ENCODE assay signal across 11 cellular contexts in the genomic region with DNA sequence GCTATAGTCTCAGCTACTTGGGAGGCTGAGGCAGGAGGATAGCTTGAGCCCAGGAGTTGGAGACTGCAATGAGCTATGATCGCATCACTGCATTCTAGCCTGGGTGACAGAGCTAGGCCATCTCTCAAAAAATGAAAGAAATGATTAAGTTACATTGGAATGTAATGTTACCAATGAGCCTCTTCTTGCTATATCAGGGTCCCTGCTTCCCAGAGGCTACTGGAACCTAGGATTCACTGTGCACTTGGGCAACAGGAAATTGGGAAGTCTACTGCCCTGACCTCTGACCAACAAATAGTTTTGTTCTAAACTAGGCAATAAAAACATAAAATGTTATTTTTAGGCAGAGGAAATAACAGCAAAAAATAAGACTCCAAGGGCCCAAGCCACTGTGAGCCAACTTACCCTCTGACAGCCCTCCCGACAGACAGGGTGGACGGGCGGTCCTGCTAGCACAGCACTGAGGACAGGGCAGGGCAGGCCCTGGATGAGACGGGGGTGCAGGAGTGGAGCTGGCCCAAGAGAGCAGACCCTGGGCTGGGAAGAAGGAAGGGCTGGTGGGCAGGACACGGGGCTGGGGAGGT. TPM values are rescaled to one million over a fixed set of nuclear protein-coding genes. Genes with fewer than 3 reads are reported as not detected.
DNase-seq lines count a peak whose midpoint lies in the region; ATAC-seq and TF ChIP-seq lines count a peak whose summit lies in the region.
"Had no signal": no experiment of that assay in that cellular context is flagged by ENCODE, and none has a peak within 500 bp of the region (broad histone marks: within the 10 kb centered on the region; RNA-seq: fewer than 3 reads in every experiment).

No MANE protein-coding gene starts in this region.

- no TSS peak for BruUV-seq in OCI-LY7 (replicated peaks; lab: Mats Ljungman, UMichigan)

- peaks cover 36% of the 10 kb centered on the region for H3K36me3 Mint-ChIP-seq in activated CD8-positive, alpha-beta T cell treated with anti-CD3 and anti-CD28 coated beads, Interleukin-2, amount 10 ng/mL, durations not matched to agents 7 days and 5 days (ENCODE audit: low read depth)
- peaks cover 54% of the 10 kb centered on the region for H3K36me3 Mint-ChIP-seq in activated CD8-positive, alpha-beta T cell treated with anti-CD3 and anti-CD28 coated beads for 36 hours (ENCODE audit: low read depth)

- H2AFZ ChIP-seq in OCI-LY7 (ENCODE audit: low read length), result no peak overlapping the region

- WGBS in prostate gland, result 85% methylated on average over 6 of the region's 6 CpGs

- H3K4me2 ChIP-seq in OCI-LY7 (ENCODE audit: low read length), result no peak overlapping the region
- H3K4me2 ChIP-seq: KMS-11 had no signal

- POLR2A ChIA-PET in activated CD8-positive, alpha-beta T cell treated with anti-CD3 and anti-CD28 coated beads, Interleukin-2, amount 10 ng/mL, durations not matched to agents 7 days and 5 days (lab: Charles Lee), result interaction anchor here (0.6 to 1.5 kb wide), 5 partner anchors 9 to 72 kb away, joined by 3 to 7 read pairs (median 3); a partner anchor contains a TSS
- POLR2A ChIA-PET in activated CD8-positive, alpha-beta T cell treated with anti-CD3 and anti-CD28 coated beads for 36 hours (lab: Charles Lee), result interaction anchor here (1.2 to 10.0 kb wide), 4 partner anchors 10 to 80 kb away, joined by 3 to 257 read pairs (median 9); no protein-coding TSS in a partner anchor
- POLR2A ChIA-PET in OCI-LY7 (lab: Charles Lee), result interaction anchor here (1.3 kb wide), 1 partner anchor 13 kb away, joined by 3 read pairs; no protein-coding TSS in a partner anchor

- H3K27ac ChIP-seq in prostate gland (no peak overlapping the region), OCI-LY7 (ENCODE audit: low read depth, low read length, poor library complexity, severe bottlenecking) (no peak overlapping the region)
- H3K27ac ChIP-seq: KMS-11 had no signal

- CTCF ChIA-PET in activated CD8-positive, alpha-beta T cell treated with anti-CD3 and anti-CD28 coated beads, Interleukin-2, amount 10 ng/mL, durations not matched to agents 7 days and 5 days (lab: Charles Lee), result interaction anchor here (0.9 to 2.1 kb wide), 2 partner anchors 13 to 127 kb away, joined by 3 to 9 read pairs; no protein-coding TSS in a partner anchor
- CTCF ChIA-PET in activated CD8-positive, alpha-beta T cell treated with anti-CD3 and anti-CD28 coated beads for 36 hours (lab: Charles Lee), result interaction anchor here (0.8 to 2.6 kb wide), 5 partner anchors 10 to 127 kb away, joined by 3 to 7 read pairs (median 4); no protein-coding TSS in a partner anchor
- CTCF ChIA-PET in OCI-LY7 (lab: Charles Lee; ENCODE audit: unreplicated experiment), result no interaction called here

- H3K4me1 ChIP-seq in prostate gland (replicated peaks), result peaks cover 4% of the 10 kb centered on the region
- H3K4me1 ChIP-seq in OCI-LY7 (ENCODE audit: insufficient read depth, low read length, poor library complexity, severe bottlenecking), result peaks cover 22% of the 10 kb centered on the region

- H3K4me3 ChIP-seq in prostate gland, result no peak overlapping the region
- H3K4me3 ChIP-seq in OCI-LY7 (ENCODE audit: low read depth, low read length, poor library complexity, severe bottlenecking), result no peak overlapping the region

- TF ChIP-seq POLR2A in prostate gland (IDR thresholded peaks at IDR 0.05), result no peak

- H3K27me3 Mint-ChIP-seq in activated CD8-positive, alpha-beta T cell treated with anti-CD3 and anti-CD28 coated beads, Interleukin-2, amount 10 ng/mL, durations not matched to agents 7 days and 5 days (ENCODE audit: low read depth), result no peaks in the 10 kb centered on the region
- no peaks in the 10 kb centered on the region for H3K27me3 Mint-ChIP-seq in activated CD8-positive, alpha-beta T cell treated with anti-CD3 and anti-CD28 coated beads for 36 hours

- intact Hi-C loops in activated CD8-positive, alpha-beta T cell treated with anti-CD3 and anti-CD28 coated beads for 36 hours (cut with micrococcal nuclease), result no loop called here
- intact Hi-C loops in prostate gland (cut with DNase I), result loop anchor here (5.0 kb wide), 2 partner anchors 76 to 91 kb away; no protein-coding TSS in a partner anchor
- intact Hi-C loops in OCI-LY7 (cut with micrococcal nuclease; ENCODE audit: unreplicated experiment), result no loop called here

- DNase-seq in activated CD8-positive, alpha-beta T cell treated with anti-CD3 and anti-CD28 coated beads, Interleukin-2, amount 10 ng/mL, durations not matched to agents 7 days and 5 days, result no peak
- no peak for DNase-seq in activated CD8-positive, alpha-beta T cell treated with anti-CD3 and anti-CD28 coated beads for 36 hours
- peak; percentile 9 to 14 for DNase-seq in activated T-cell treated with anti-CD3 and anti-CD28 coated beads, Interleukin-2, amount 50 U/mL, for 48 hours
- DNase-seq in kidney tubule cell (ENCODE audit: low spot score) (peak; percentile 70), stromal cell of bone marrow (ENCODE audit: low read depth) (peak; percentile 46), prostate gland (ENCODE audit: low spot score) (no peak), OCI-LY7 (ENCODE audit: low spot score) (no peak)
- DNase-seq: BE2C had no signal

- peak overlapping the region; percentile 18 for H3K27ac Mint-ChIP-seq in activated CD8-positive, alpha-beta T cell treated with anti-CD3 and anti-CD28 coated beads, Interleukin-2, amount 10 ng/mL, durations not matched to agents 7 days and 5 days
- H3K27ac Mint-ChIP-seq in activated CD8-positive, alpha-beta T cell treated with anti-CD3 and anti-CD28 coated beads for 36 hours, result no peak overlapping the region

- TF ChIP-seq CTCF in activated CD8-positive, alpha-beta T cell treated with anti-CD3 and anti-CD28 coated beads for 36 hours (IDR thresholded peaks at IDR 0.05), result no peak
- TF ChIP-seq CTCF in prostate gland (IDR thresholded peaks at IDR 0.05) (no peak), OCI-LY7 (conservative IDR thresholded peaks at IDR 0.05; ENCODE audit: low read length) (no peak)

- H3K79me2 ChIP-seq in OCI-LY7 (ENCODE audit: insufficient read depth, low read depth, low read length), result no peaks in the 10 kb centered on the region

- no peaks in the 10 kb centered on the region for H3K27me3 ChIP-seq in prostate gland (replicated peaks; ENCODE audit: insufficient read depth)
- H3K27me3 ChIP-seq: BE2C had no signal

- H3K9me3 ChIP-seq in prostate gland (no peaks in the 10 kb centered on the region), OCI-LY7 (ENCODE audit: low read length) (no peaks in the 10 kb centered on the region)
- H3K9me3 ChIP-seq: BE2C had no signal

- H3K4me1 Mint-ChIP-seq in activated CD8-positive, alpha-beta T cell treated with anti-CD3 and anti-CD28 coated beads, Interleukin-2, amount 10 ng/mL, durations not matched to agents 7 days and 5 days (ENCODE audit: low read depth), result peaks cover 97% of the 10 kb centered on the region
- H3K4me1 Mint-ChIP-seq in activated CD8-positive, alpha-beta T cell treated with anti-CD3 and anti-CD28 coated beads for 36 hours (ENCODE audit: low read depth), result peaks cover 87% of the 10 kb centered on the region

- H3K9me2 ChIP-seq in OCI-LY7 (ENCODE audit: insufficient read depth, low read length), result no peaks in the 10 kb centered on the region

- H3K36me3 ChIP-seq in prostate gland, result no peaks in the 10 kb centered on the region
- no peaks in the 10 kb centered on the region for H3K36me3 ChIP-seq in OCI-LY7 (ENCODE audit: insufficient read depth, low read length)
- H3K36me3 ChIP-seq: BE2C had no signal

- no peaks in the 10 kb centered on the region for H3K9me3 Mint-ChIP-seq in activated CD8-positive, alpha-beta T cell treated with anti-CD3 and anti-CD28 coated beads, Interleukin-2, amount 10 ng/mL, durations not matched to agents 7 days and 5 days (ENCODE audit: insufficient read depth)
- H3K9me3 Mint-ChIP-seq in activated CD8-positive, alpha-beta T cell treated with anti-CD3 and anti-CD28 coated beads for 36 hours, result no peaks in the 10 kb centered on the region
- H3K9me3 Mint-ChIP-seq: neural crest cell had no signal

- no peak overlapping the region for H3K4me3 Mint-ChIP-seq in activated CD8-positive, alpha-beta T cell treated with anti-CD3 and anti-CD28 coated beads, Interleukin-2, amount 10 ng/mL, durations not matched to agents 7 days and 5 days
- no peak overlapping the region for H3K4me3 Mint-ChIP-seq in activated CD8-positive, alpha-beta T cell treated with anti-CD3 and anti-CD28 coated beads for 36 hours
- H3K4me3 Mint-ChIP-seq: neural crest cell had no signal

- H4K20me1 ChIP-seq in OCI-LY7 (ENCODE audit: insufficient read depth, low read length), result no peaks in the 10 kb centered on the region

- ATAC-seq in activated CD8-positive, alpha-beta T cell treated with anti-CD3 and anti-CD28 coated beads, Interleukin-2, amount 10 ng/mL, durations not matched to agents 7 days and 5 days, result no peak
- no peak for ATAC-seq in activated CD8-positive, alpha-beta T cell treated with anti-CD3 and anti-CD28 coated beads for 36 hours
- no peak for ATAC-seq in GM19455 (IDR thresholded peaks at IDR 0.05; ENCODE audit: unreplicated experiment)

RNA-seq across cellular contexts. Expression of a gene that starts 27.5 kb away (rescaled TPM):
- 10 to 100 TPM; 87.3 to 94.9 TPM for total RNA-seq in activated CD8-positive, alpha-beta T cell treated with anti-CD3 and anti-CD28 coated beads, Interleukin-2, amount 10 ng/mL, durations not matched to agents 7 days and 5 days
- 100 to 1,000 TPM; 150 to 156 TPM for total RNA-seq in activated CD8-positive, alpha-beta T cell treated with anti-CD3 and anti-CD28 coated beads for 36 hours
- total RNA-seq in prostate gland, result 10 to 100 TPM; 55.4 to 71.7 TPM
- 51.1 and 52.1 TPM in 2 replicates for total RNA-seq in OCI-LY7 (2014; rRNA removed; shearing (Covaris generic))
- total RNA-seq in OCI-LY7 (2022), result 84.0 and 89.4 TPM in 2 replicates

RNA-seq across cellular contexts. Expression of a gene that starts 37.7 kb away (rescaled TPM):
- 10 to 100 TPM; 14.7 to 15.0 TPM for total RNA-seq in activated CD8-positive, alpha-beta T cell treated with anti-CD3 and anti-CD28 coated beads, Interleukin-2, amount 10 ng/mL, durations not matched to agents 7 days and 5 days
- total RNA-seq in activated CD8-positive, alpha-beta T cell treated with anti-CD3 and anti-CD28 coated beads for 36 hours, result 10 to 100 TPM; 10.9 to 12.7 TPM
- total RNA-seq in prostate gland, result 10 to 100 TPM in 1 of 2 donors, 1 to 10 TPM in 1; 5.6 to 15.3 TPM
- 12.4 and 14.2 TPM in 2 replicates for total RNA-seq in OCI-LY7 (2014; rRNA removed; shearing (Covaris generic))
- total RNA-seq in OCI-LY7 (2022), result 14.5 and 24.3 TPM in 2 replicates

Comparison
In these comparisons a context has a peak if more than half of its experiments do, and no peak if none do; other contexts are left out.
1. DNase-seq: peak in activated T-cell treated with anti-CD3 and anti-CD28 coated beads, Interleukin-2, amount 50 U/mL, for 48 hours (2 of 2), kidney tubule cell (single experiment) and stromal cell of bone marrow (single experiment); none in activated CD8-positive, alpha-beta T cell treated with anti-CD3 and anti-CD28 coated beads, Interleukin-2, amount 10 ng/mL, durations not matched to agents 7 days and 5 days (single experiment), activated CD8-positive, alpha-beta T cell treated with anti-CD3 and anti-CD28 coated beads for 36 hours (single experiment), prostate gland (single experiment) and OCI-LY7 (single experiment).